In genomic region chr13:102774596-102775375, GRCh38 we compare ENCODE assay signal across 9 cellular contexts. TPM values are rescaled to one million over a fixed set of nuclear protein-coding genes. Genes with fewer than 3 reads are reported as not detected.
DNase-seq lines count a peak whose midpoint lies in the region; ATAC-seq, FAIRE-seq and TF ChIP-seq lines count a peak whose summit lies in the region.
"Had no signal": no experiment of that assay in that cellular context is flagged by ENCODE, and none has a peak within 500 bp of the region (broad histone marks: within the 10 kb centered on the region; RNA-seq: fewer than 3 reads in every experiment).

No MANE protein-coding gene starts in this region.

- H4K20me1 ChIP-seq in astrocyte (ENCODE audit: insufficient read depth, low read length) = no peaks in the 10 kb centered on the region

- no peak for TF ChIP-seq CTCF in astrocyte (IDR thresholded peaks at IDR 0.05; ENCODE audit: insufficient read depth, low read depth, low read length)
- no peak for TF ChIP-seq CTCF in neutrophil (IDR thresholded peaks at IDR 0.05)
- TF ChIP-seq CTCF in lower leg skin (IDR thresholded peaks at IDR 0.05) = no peak

- 91 to 93% methylated on average over 8 of the region's 8 CpGs for WGBS in aorta, 2 donors
- WGBS in lower leg skin, 2 donors = 81 to 82% methylated on average over 8 of the region's 8 CpGs

- intact Hi-C loops in aorta (cut with DNase I) = loop anchor here (5.0 to 10.0 kb wide), 2 partner anchors 177 to 180 kb away; partner anchors contain the start of gene TPP2 (in 2 of the 2)
- intact Hi-C loops in lower leg skin (cut with DNase I; ENCODE audit: low total_unique reads) = no loop called here

- H3K36me3 ChIP-seq in astrocyte (ENCODE audit: insufficient read depth, low read length) (no peaks in the 10 kb centered on the region), neutrophil (no peaks in the 10 kb centered on the region), aorta (ENCODE audit: control insufficient read depth in 1 of 2, insufficient read depth in 2 of 2, low read length in 1 of 2) (no peaks in the 10 kb centered on the region)

- no peak overlapping the region for H2AFZ ChIP-seq in astrocyte (ENCODE audit: low read depth, low read length)

- H3K9me3 ChIP-seq in astrocyte (ENCODE audit: insufficient read depth, low read depth, low read length) (no peaks in the 10 kb centered on the region), neutrophil (no peaks in the 10 kb centered on the region), aorta (ENCODE audit: control insufficient read depth, low read length) (no peaks in the 10 kb centered on the region)

- H3K4me3 Mint-ChIP-seq in astrocyte (ENCODE audit: unreplicated experiment) = peak overlapping the region; percentile 87

- peaks cover 2% of the 10 kb centered on the region for H3K27me3 Mint-ChIP-seq in astrocyte (ENCODE audit: low read depth, unreplicated experiment)

- no peak overlapping the region for H3K4me2 ChIP-seq in astrocyte (ENCODE audit: low read length)

- H3K27me3 ChIP-seq in astrocyte (ENCODE audit: insufficient read depth, low read length) (no peaks in the 10 kb centered on the region), neutrophil (peaks cover 8% of the 10 kb centered on the region), aorta (ENCODE audit: control insufficient read depth in 1 of 2, insufficient read depth in 2 of 2, low read length in 1 of 2) (no peaks in the 10 kb centered on the region)

- H3K9ac ChIP-seq in astrocyte (ENCODE audit: low read length) = no peak overlapping the region

- peaks cover 7% of the 10 kb centered on the region for H3K4me1 Mint-ChIP-seq in astrocyte (ENCODE audit: low read depth, unreplicated experiment)

- peak; percentile 88 for DNase-seq in DMS79 treated with DMSO at 0.1 percent for 48 hours (lab: John Stamatoyannopoulos, UW)
- DNase-seq in LHCN-M2 (ENCODE audit: low read depth) = peak; percentile 15
- DNase-seq in astrocyte (ENCODE audit: low read depth) = no peak
- no peak for DNase-seq in aorta
- DNase-seq in stimulated activated CD4-positive, alpha-beta T cell treated with anti-CD3 and anti-CD28 coated beads, Interleukin-4, amount 100 ng/mL, for 24 hours = no peak
- no peak for DNase-seq in lower leg skin (ENCODE audit: low spot score in 2 of 2)
- DNase-seq: midbrain, NCI-H2029 had no signal

- H3K9me3 Mint-ChIP-seq in astrocyte (ENCODE audit: unreplicated experiment) = peaks cover 3% of the 10 kb centered on the region

- H3K27ac Mint-ChIP-seq in astrocyte (ENCODE audit: unreplicated experiment) = peak overlapping the region; percentile 28

- H3K4me1 ChIP-seq in astrocyte (ENCODE audit: insufficient read depth, low read length) = peaks cover 5% of the 10 kb centered on the region
- H3K4me1 ChIP-seq in neutrophil (ENCODE audit: control insufficient read depth in 1 of 2, insufficient read depth in 1 of 2, low read depth in 1 of 2, low read length in 1 of 2) = peaks cover 27 to 28% of the 10 kb centered on the region in 2 experiments
- no peaks in the 10 kb centered on the region for H3K4me1 ChIP-seq in aorta (ENCODE audit: control insufficient read depth in 1 of 2, insufficient read depth in 2 of 2, low read length in 2 of 2)

- H3K4me3 ChIP-seq in astrocyte (ENCODE audit: insufficient read depth, low read depth, low read length) (no peak overlapping the region), neutrophil (ENCODE audit: low read depth in 1 of 2, low read length in 1 of 2) (peak overlapping the region; percentile 79 to 85), aorta (ENCODE audit: low read length in 2 of 2) (no peak overlapping the region), lower leg skin (ENCODE audit: low read depth, poor library complexity, severe bottlenecking) (no peak overlapping the region)

- H3K27ac ChIP-seq in astrocyte (ENCODE audit: low read depth, low read length) (no peak overlapping the region), neutrophil (no peak overlapping the region), aorta (ENCODE audit: low read depth in 1 of 2, low read length in 2 of 2) (no peak overlapping the region)

- peaks cover 17% of the 10 kb centered on the region for H3K79me2 ChIP-seq in astrocyte (ENCODE audit: insufficient read depth, low read length)

- no peak for FAIRE-seq in astrocyte (lab: Jason Lieb, UNC)

- no peak for TF ChIP-seq POLR2A in lower leg skin (IDR thresholded peaks at IDR 0.05)

- no peak for ATAC-seq in aorta (ENCODE audit: low FRiP score)

- H3K36me3 Mint-ChIP-seq in astrocyte (ENCODE audit: low read depth, unreplicated experiment) = no peaks in the 10 kb centered on the region

RNA-seq across cellular contexts. Expression of gene TEX30, which starts 1.2 kb away (rescaled TPM):
- total RNA-seq in LHCN-M2 (2014; rRNA removed) (34.6 and 36.3 TPM in 2 replicates), astrocyte (5.7 and 5.8 TPM in 2 replicates), aorta (1 to 10 TPM; 5.0 to 7.5 TPM), lower leg skin (1 to 10 TPM; 6.5 to 10.0 (median 7.9) TPM)
- 10.7 TPM for polyA plus RNA-seq in LHCN-M2 (2012)
- 10 to 100 TPM in 1 of 2 donors, 1 to 10 TPM in 1; 7.5 to 10.5 TPM for polyA plus RNA-seq in aorta

RNA-seq across cellular contexts. Expression of gene POGLUT2, which starts 24.0 kb away (rescaled TPM):
- total RNA-seq in LHCN-M2 (2014; rRNA removed) (10.6 and 11.5 TPM in 2 replicates), astrocyte (15.1 and 16.8 TPM in 2 replicates), aorta (1 to 10 TPM; 4.8 to 9.2 TPM), lower leg skin (1 to 10 TPM; 1.8 to 5.5 (median 3.7) TPM)
- 3.7 TPM for polyA plus RNA-seq in LHCN-M2 (2012)
- 1 to 10 TPM; 2.0 to 7.1 TPM for polyA plus RNA-seq in aorta

RNA-seq across cellular contexts. Expression of gene BIVM, which starts 24.1 kb away (rescaled TPM):
- total RNA-seq in LHCN-M2 (2014; rRNA removed) (16.8 and 19.7 TPM in 2 replicates), astrocyte (13.3 and 18.7 TPM in 2 replicates), aorta (10 to 100 TPM; 15.6 to 30.4 TPM), lower leg skin (10 to 100 TPM in 1 of 4 donors, 1 to 10 TPM in 3; 5.4 to 16.0 (median 7.7) TPM)
- 5.3 TPM for polyA plus RNA-seq in LHCN-M2 (2012)
- 10 to 100 TPM in 1 of 2 donors, 1 to 10 TPM in 1; 5.1 to 17.6 TPM for polyA plus RNA-seq in aorta

Comparison
In these comparisons a context has a peak if more than half of its experiments do, and no peak if none do; other contexts are left out.
1. DNase-seq: peak in DMS79 treated with DMSO at 0.1 percent for 48 hours (single experiment) and LHCN-M2 (single experiment); none in astrocyte (single experiment), aorta (0 of 2), stimulated activated CD4-positive, alpha-beta T cell treated with anti-CD3 and anti-CD28 coated beads, Interleukin-4, amount 100 ng/mL, for 24 hours (single experiment) and lower leg skin (0 of 2).
2. H3K4me3 ChIP-seq: peak in neutrophil (2 of 2); none in astrocyte (single experiment), aorta (0 of 2) and lower leg skin (single experiment).